8 cellular contexts compared by ENCODE assay signal in genomic region chr20:6765469-6766058, GRCh38. TPM values are rescaled to one million over a fixed set of nuclear protein-coding genes. Genes with fewer than 3 reads are reported as not detected.
DNase-seq lines count a peak whose midpoint lies in the region; ATAC-seq and TF ChIP-seq lines count a peak whose summit lies in the region.

No MANE protein-coding gene starts in this region.

- ATAC-seq in HG03439 (IDR thresholded peaks at IDR 0.05; ENCODE audit: unreplicated experiment) (no peak), HG02970 (IDR thresholded peaks at IDR 0.05; ENCODE audit: low FRiP score, unreplicated experiment) (no peak)

- TF ChIP-seq CTCF in NB4 (IDR thresholded peaks at IDR 0.05; ENCODE audit: low read depth, low read length) (peak; percentile 42), smooth muscle cell (IDR thresholded peaks at IDR 0.05; ENCODE audit: borderline replicate concordance, insufficient read depth, poor library complexity, severe bottlenecking) (peak; percentile 63)

- TF ChIP-seq POLR2A in NB4 (IDR thresholded peaks at IDR 0.05; ENCODE audit: extremely low read depth, insufficient read length) = no peak

- H3F3A ChIP-seq in smooth muscle cell (ENCODE audit: low read depth) = no peaks in the 10 kb centered on the region

- peaks cover 6% of the 10 kb centered on the region for H4K20me1 ChIP-seq in smooth muscle cell (ENCODE audit: low read depth)

- no peak overlapping the region for H2AFZ ChIP-seq in smooth muscle cell (ENCODE audit: low read depth)

- no peak overlapping the region for H3K27ac ChIP-seq in smooth muscle cell (ENCODE audit: low read depth)

- WGBS in smooth muscle cell (ENCODE audit: low lambda C conversion rate) = 15% methylated on average over 6 of the region's 6 CpGs

- no peaks in the 10 kb centered on the region for H3K36me3 ChIP-seq in smooth muscle cell (ENCODE audit: low read depth)

- H3K9ac ChIP-seq in smooth muscle cell (ENCODE audit: low read depth) = no peak overlapping the region

- DNase-seq in GM03348 (ENCODE audit: low spot score) = peak; percentile 50
- DNase-seq in NB4 (ENCODE audit: low read depth) = peak; percentile 78
- peak; percentile 73 for DNase-seq in SHP77 treated with DMSO at 0.1 percent for 48 hours (lab: John Stamatoyannopoulos, UW)
- DNase-seq in foreskin melanocyte = peak; percentile 36
- no peak for DNase-seq in smooth muscle cell (lab: John Stamatoyannopoulos, UW; ENCODE audit: unreplicated experiment)
- DNase-seq in germinal center (ENCODE audit: low spot score) = no peak

- no peak overlapping the region for H3K4me2 ChIP-seq in smooth muscle cell

- H3K79me2 ChIP-seq in smooth muscle cell (ENCODE audit: low read depth) = no peaks in the 10 kb centered on the region

- no peaks in the 10 kb centered on the region for H3K4me1 ChIP-seq in smooth muscle cell (ENCODE audit: low read depth)

- H3K4me3 ChIP-seq in NB4 (ENCODE audit: low read depth, low read length) (no peak overlapping the region), smooth muscle cell (no peak overlapping the region)

- H3K9me3 ChIP-seq in smooth muscle cell (replicated peaks; ENCODE audit: low read depth) = no peaks in the 10 kb centered on the region

- no peaks in the 10 kb centered on the region for H3K27me3 ChIP-seq in smooth muscle cell (ENCODE audit: low read depth)

RNA-seq across cellular contexts. Expression of gene BMP2, which starts 1.9 kb away (rescaled TPM):
- total RNA-seq in smooth muscle cell = 9.3 and 17.8 TPM in 2 replicates
- 10.6 and 27.6 TPM in 2 replicates for polyA plus RNA-seq in smooth muscle cell

Comparison
In these comparisons a context has a peak if more than half of its experiments do, and no peak if none do; other contexts are left out.
1. DNase-seq: peak in GM03348 (single experiment), NB4 (single experiment), SHP77 treated with DMSO at 0.1 percent for 48 hours (single experiment) and foreskin melanocyte (single experiment); none in smooth muscle cell (single experiment) and germinal center (single experiment).